Comparison of ENCODE assay signal across 3 cellular contexts in the genomic region with DNA sequence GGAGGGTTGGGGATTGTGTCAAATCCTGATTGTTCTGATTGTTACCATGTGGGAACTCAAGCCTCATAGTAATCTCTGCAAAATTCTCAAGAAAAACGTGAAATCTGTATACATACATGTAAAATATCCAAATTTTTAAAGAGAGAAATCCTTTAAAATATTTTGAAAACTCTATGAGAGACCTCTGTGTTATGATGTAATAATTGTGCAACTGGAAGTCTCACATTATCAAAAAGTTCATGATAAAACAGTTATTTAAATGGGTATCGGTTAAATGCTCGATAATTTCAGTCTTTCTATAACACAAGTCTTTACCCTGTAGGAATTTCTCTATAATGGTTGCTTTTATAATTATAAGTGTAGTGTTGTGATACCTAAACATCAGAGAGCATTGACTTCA.
A peak's percentile ranks its signal among the peaks of the same experiment; 100 is the strongest.
TF ChIP-seq lines count a peak whose summit lies in the region.

No MANE protein-coding gene starts in this region.

TF ChIP-seq in IMR-90, 13 proteins besides CTCF, POLR2A, EP300 and RAD21:
- TF ChIP-seq CEBPB (IDR thresholded peaks at IDR 0.05; ENCODE audit: low read depth, low read length): 0 out of 2 replicates have a peak, but pooled peaks have one; percentile 8
- no peak for TF ChIP-seq BHLHE40 (IDR thresholded peaks at IDR 0.05; ENCODE audit: low read depth, low read length)

TF ChIP-seq in K562, 482 proteins besides CTCF, POLR2A, EP300 and RAD21:
- TF ChIP-seq CEBPB (tag; IDR thresholded peaks at IDR 0.05) (peak; percentile 43; the same call in 1 of the 2 replicates), ZBTB8A (IDR thresholded peaks at IDR 0.05; ENCODE audit: partially characterized antibody) (no peak), CEBPG (CRISPR knock-in tag; IDR thresholded peaks at IDR 0.05) (no peak), CEBPG (tag; conservative IDR thresholded peaks at IDR 0.05 in 1 of 2, IDR thresholded peaks at IDR 0.05 in 1 of 2) (peak; percentile 82 to 84), FOXP1 (CRISPR knock-in tag; IDR thresholded peaks at IDR 0.05) (no peak)

TF ChIP-seq in GM12891, 5 proteins besides CTCF, POLR2A, EP300 and RAD21:
- TF ChIP-seq POLR2AphosphoS5 (IDR thresholded peaks at IDR 0.05; ENCODE audit: low read depth, low read length) (no peak), PAX5 (IDR thresholded peaks at IDR 0.05; ENCODE audit: insufficient read depth, low read length, severe bottlenecking) (no peak), SPI1 (IDR thresholded peaks at IDR 0.05; ENCODE audit: low read depth, low read length) (no peak), TAF1 (IDR thresholded peaks at IDR 0.05; ENCODE audit: low read depth, low read length) (no peak), POU2F2 (IDR thresholded peaks at IDR 0.05; ENCODE audit: low read depth, low read length) (no peak)
